9 cellular contexts compared by ENCODE assay signal in the genomic region with DNA sequence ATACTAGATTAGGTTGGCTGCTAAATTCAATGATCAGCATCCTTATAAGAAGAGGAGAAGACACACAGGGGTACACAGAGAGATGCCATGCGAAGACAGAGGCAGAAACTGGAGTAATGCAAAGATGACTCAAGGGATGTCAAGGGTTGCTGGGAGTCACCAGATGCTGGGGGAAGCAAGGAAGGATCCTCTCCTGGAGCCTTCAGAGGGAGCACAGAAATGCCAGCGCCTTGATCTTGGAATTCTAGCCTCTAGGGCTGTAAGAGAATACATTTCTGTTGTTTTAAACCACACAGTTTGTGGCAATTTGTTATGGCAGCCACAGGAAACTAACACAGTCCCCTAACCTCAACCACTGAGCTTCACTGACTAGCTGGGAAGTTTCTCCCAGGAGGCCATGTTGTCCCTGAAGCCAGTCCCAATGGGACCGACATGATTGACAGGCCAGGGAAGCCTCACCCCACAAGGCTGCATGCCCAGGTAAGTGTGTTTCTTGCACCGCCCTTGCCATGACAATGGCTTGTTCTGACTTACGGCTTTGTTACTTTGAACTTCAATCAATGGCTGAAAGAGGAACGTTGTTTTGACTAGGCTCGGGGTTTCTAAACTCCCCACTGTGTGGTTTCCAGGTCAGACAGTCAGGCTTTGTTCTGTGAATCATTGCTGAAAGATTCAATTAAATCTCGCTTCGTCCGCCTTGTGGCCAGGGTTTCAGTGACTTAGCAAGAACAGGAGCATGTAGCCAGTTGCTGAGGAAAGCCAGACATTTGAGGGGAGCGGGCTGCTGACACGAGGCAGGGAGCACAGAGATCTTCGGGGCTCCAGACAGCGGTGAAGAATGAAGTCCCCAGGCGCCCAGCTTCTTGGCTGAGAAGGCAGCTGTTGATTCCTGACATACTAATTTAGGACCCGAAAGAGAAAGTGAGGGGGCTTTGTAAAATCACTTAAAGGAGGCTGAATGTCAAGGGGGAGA.
DNase-seq lines count a peak whose midpoint lies in the region; ATAC-seq lines count a peak whose summit lies in the region.
"Had no signal": no experiment of that assay in that cellular context is flagged by ENCODE, and none has a peak within 500 bp of the region (broad histone marks: within the 10 kb centered on the region; RNA-seq: fewer than 3 reads in every experiment).

No MANE protein-coding gene starts in this region.

- peaks cover 0 to 5% (median 0%) of the 10 kb centered on the region in 3 donors for H3K27me3 ChIP-seq in skeletal muscle tissue (ENCODE audit: control insufficient read depth in 3 of 3, insufficient read depth in 3 of 3, low read length in 3 of 3)
- H3K27me3 ChIP-seq: body of pancreas had no signal

- no peaks in the 10 kb centered on the region for H3K9me3 ChIP-seq in skeletal muscle tissue (ENCODE audit: control insufficient read depth in 3 of 3, low read length in 3 of 3)
- H3K9me3 ChIP-seq: body of pancreas had no signal

- H3K4me1 ChIP-seq in skeletal muscle tissue (ENCODE audit: control insufficient read depth in 3 of 3, insufficient read depth in 3 of 3, low read length in 3 of 3): peaks cover 3 to 18% (median 5%) of the 10 kb centered on the region in 3 donors
- H3K4me1 ChIP-seq: body of pancreas had no signal

- ATAC-seq in GM18873 (IDR thresholded peaks at IDR 0.05; ENCODE audit: low FRiP score, unreplicated experiment): peak; percentile 75
- ATAC-seq in HG03045 (IDR thresholded peaks at IDR 0.05; ENCODE audit: unreplicated experiment): peak; percentile 61
- ATAC-seq: body of pancreas had no signal

- H3K4me3 ChIP-seq in skeletal muscle tissue (ENCODE audit: low read length in 3 of 3): no peak overlapping the region
- H3K4me3 ChIP-seq: body of pancreas had no signal

- no peaks in the 10 kb centered on the region for H3K36me3 ChIP-seq in skeletal muscle tissue (ENCODE audit: control insufficient read depth in 3 of 3, insufficient read depth in 3 of 3, low read length in 3 of 3)

- no peak overlapping the region for H3K9ac ChIP-seq in skeletal muscle tissue (ENCODE audit: low read depth in 1 of 3, low read length in 3 of 3)

- DNase-seq in T1000 (lab: John Stamatoyannopoulos, UW) (peak; percentile 35), dedifferentiated amniotic fluid mesenchymal stem cell (ENCODE audit: extremely low spot score) (peak; percentile 22), medulla oblongata (ENCODE audit: extremely low spot score) (no peak), NCI-H524 treated with DMSO at 0.1 percent for 48 hours (lab: John Stamatoyannopoulos, UW) (no peak), NCI-H2029 treated with DMSO at 0.1 percent for 48 hours (lab: John Stamatoyannopoulos, UW) (no peak)

- H3K27ac ChIP-seq in skeletal muscle tissue (ENCODE audit: low read depth, low read length): peak overlapping the region; percentile 16
- H3K27ac ChIP-seq: body of pancreas had no signal

Comparison
In these comparisons a context has a peak if more than half of its experiments do, and no peak if none do; other contexts are left out.
1. DNase-seq: peak in T1000 (single experiment) and dedifferentiated amniotic fluid mesenchymal stem cell (single experiment); none in medulla oblongata (single experiment), NCI-H524 treated with DMSO at 0.1 percent for 48 hours (single experiment) and NCI-H2029 treated with DMSO at 0.1 percent for 48 hours (single experiment).